ENCODE assay signal across 13 cellular contexts in genomic region chr3:30650348-30650995, GRCh38. TPM values are rescaled to one million over a fixed set of nuclear protein-coding genes. Genes with fewer than 3 reads are reported as not detected.
A peak's percentile ranks its signal among the peaks of the same experiment; 100 is the strongest.
DNase-seq lines count a peak whose midpoint lies in the region; ATAC-seq and TF ChIP-seq lines count a peak whose summit lies in the region.
"Had no signal": no experiment of that assay in that cellular context is flagged by ENCODE, and none has a peak within 500 bp of the region (broad histone marks: within the 10 kb centered on the region; RNA-seq: fewer than 3 reads in every experiment).

No MANE protein-coding gene starts in this region.

- H3K36me3 ChIP-seq in left ventricle myocardium inferior (peaks cover 98% of the 10 kb centered on the region), right atrium auricular region (peaks cover 99% of the 10 kb centered on the region), lung (ENCODE audit: control insufficient read depth in 2 of 2, insufficient read depth in 2 of 2, low read length in 2 of 2) (peaks cover 36 to 43% of the 10 kb centered on the region in 2 donors), upper lobe of right lung (peaks cover 94% of the 10 kb centered on the region), SJCRH30 (peaks cover 19% of the 10 kb centered on the region)

- ATAC-seq in activated T-helper 17 cell treated with anti-CD3 and anti-CD28 coated beads, Interleukin-2, amount 50 U/mL, for 72 hours (replicated peaks) = no peak
- ATAC-seq in lung (ENCODE audit: insufficient read depth, low FRiP score) = no peak
- no peak for ATAC-seq in upper lobe of right lung
- no peak for ATAC-seq in HG02610 (IDR thresholded peaks at IDR 0.05; ENCODE audit: unreplicated experiment)

- peaks cover 100% of the 10 kb centered on the region for H3K36me3 Mint-ChIP-seq in activated T-helper 17 cell treated with anti-CD3 and anti-CD28 coated beads, Interleukin-2, amount 50 U/mL, for 72 hours (ENCODE audit: low read depth)

- H3K27me3 ChIP-seq in left ventricle myocardium inferior (ENCODE audit: low read depth) (no peaks in the 10 kb centered on the region), right atrium auricular region (no peaks in the 10 kb centered on the region), lung (ENCODE audit: control insufficient read depth, insufficient read depth) (no peaks in the 10 kb centered on the region), upper lobe of right lung (no peaks in the 10 kb centered on the region), SJCRH30 (no peaks in the 10 kb centered on the region)

- H3K27me3 Mint-ChIP-seq in activated T-helper 17 cell treated with anti-CD3 and anti-CD28 coated beads, Interleukin-2, amount 50 U/mL, for 72 hours = no peaks in the 10 kb centered on the region

- H3K9me3 ChIP-seq in left ventricle myocardium inferior (replicated peaks) = no peaks in the 10 kb centered on the region
- no peaks in the 10 kb centered on the region for H3K9me3 ChIP-seq in right atrium auricular region
- no peaks in the 10 kb centered on the region for H3K9me3 ChIP-seq in lung (ENCODE audit: control insufficient read depth in 2 of 2, insufficient read depth in 1 of 2, low read length in 1 of 2)
- H3K9me3 ChIP-seq in upper lobe of right lung = no peaks in the 10 kb centered on the region
- no peaks in the 10 kb centered on the region for H3K9me3 ChIP-seq in SJCRH30 (replicated peaks)

- peak overlapping the region; percentile 79 for H3K27ac Mint-ChIP-seq in activated T-helper 17 cell treated with anti-CD3 and anti-CD28 coated beads, Interleukin-2, amount 50 U/mL, for 72 hours

- peak overlapping the region; percentile 84 for H3K4me3 Mint-ChIP-seq in activated T-helper 17 cell treated with anti-CD3 and anti-CD28 coated beads, Interleukin-2, amount 50 U/mL, for 72 hours
- H3K4me3 Mint-ChIP-seq: neural crest cell had no signal

- DNase-seq in left ventricle myocardium inferior (no peak), right atrium auricular region (ENCODE audit: low spot score) (no peak), lung (ENCODE audit: low spot score) (no peak), upper lobe of right lung (no peak), SJCRH30 (no peak), NCI-H2107 (lab: John Stamatoyannopoulos, UW) (no peak)
- DNase-seq: activated CD4-positive, CD25-positive, alpha-beta regulatory T cell; activated gamma-delta T cell treated with Interleukin-2 at 50 U/mL for 16 hours; kidney; NCI-H1436 had no signal

- peak overlapping the region; percentile 70 for H3K27ac ChIP-seq in left ventricle myocardium inferior (replicated peaks)
- peak overlapping the region in 1 of 2 donors; percentile 57 for H3K27ac ChIP-seq in right atrium auricular region
- H3K27ac ChIP-seq in lung (ENCODE audit: low read depth in 1 of 2, low read length in 1 of 2) = peak overlapping the region; percentile 1 to 63
- peak overlapping the region; percentile 52 for H3K27ac ChIP-seq in upper lobe of right lung
- no peak overlapping the region for H3K27ac ChIP-seq in SJCRH30

- peaks cover 63% of the 10 kb centered on the region for H3K4me1 Mint-ChIP-seq in activated T-helper 17 cell treated with anti-CD3 and anti-CD28 coated beads, Interleukin-2, amount 50 U/mL, for 72 hours

- WGBS in lung, 2 donors = 93 to 94% methylated on average over 2 of the region's 2 CpGs

- H3K9me3 Mint-ChIP-seq in activated T-helper 17 cell treated with anti-CD3 and anti-CD28 coated beads, Interleukin-2, amount 50 U/mL, for 72 hours = no peaks in the 10 kb centered on the region
- H3K9me3 Mint-ChIP-seq: neural crest cell had no signal

- H3K4me3 ChIP-seq in left ventricle myocardium inferior (no peak overlapping the region), right atrium auricular region (no peak overlapping the region), lung (no peak overlapping the region), upper lobe of right lung (no peak overlapping the region), SJCRH30 (no peak overlapping the region)

- intact Hi-C loops in left ventricle myocardium inferior (cut with micrococcal nuclease) = no loop called here
- intact Hi-C loops in upper lobe of right lung (cut with DNase I) = no loop called here

- peaks cover 82% of the 10 kb centered on the region for H3K4me1 ChIP-seq in left ventricle myocardium inferior
- H3K4me1 ChIP-seq in right atrium auricular region = peaks cover 0 to 58% of the 10 kb centered on the region in 2 donors
- peaks cover 15 to 22% of the 10 kb centered on the region in 2 donors for H3K4me1 ChIP-seq in lung (ENCODE audit: control insufficient read depth in 2 of 2, insufficient read depth in 2 of 2, low read length in 2 of 2)
- peaks cover 63% of the 10 kb centered on the region for H3K4me1 ChIP-seq in upper lobe of right lung
- H3K4me1 ChIP-seq in SJCRH30 = peaks cover 5% of the 10 kb centered on the region

- TF ChIP-seq CTCF in left ventricle myocardium inferior (IDR thresholded peaks at IDR 0.05; ENCODE audit: borderline replicate concordance) (no peak), right atrium auricular region (IDR thresholded peaks at IDR 0.05) (no peak), lung (IDR thresholded peaks at IDR 0.05; ENCODE audit: control extremely low read depth, extremely low read depth) (no peak), upper lobe of right lung (IDR thresholded peaks at IDR 0.05) (no peak)

RNA-seq across cellular contexts. Expression of gene TGFBR2, which starts 44.1 kb away (rescaled TPM):
- total RNA-seq in left ventricle myocardium inferior (144 TPM), right atrium auricular region (100 to 1,000 TPM; 205 to 210 TPM), lung (100 to 1,000 TPM; 198 to 232 TPM), upper lobe of right lung (329 TPM)
- total RNA-seq in activated T-helper 17 cell treated with anti-CD3 and anti-CD28 coated beads, Interleukin-2, amount 50 U/mL, for 72 hours = 10 to 100 TPM; 51.2 to 63.2 TPM
- 100 to 1,000 TPM in 1 of 2 donors, 10 to 100 TPM in 1; 31.1 to 129 TPM for polyA plus RNA-seq in lung
- total RNA-seq in SJCRH30 (2014; rRNA removed; shearing (Covaris generic)) = 16.9 and 17.8 TPM in 2 replicates
